8 cellular contexts compared by ENCODE assay signal in genomic region chr3:12484983-12485327, GRCh38.
DNase-seq lines count a peak whose midpoint lies in the region; ATAC-seq and TF ChIP-seq lines count a peak whose summit lies in the region.

No MANE protein-coding gene starts in this region.

- H3K36me3 ChIP-seq in WERI-Rb-1 (no peaks in the 10 kb centered on the region), iPS DF 6.9 (ENCODE audit: control insufficient read depth, insufficient read depth, low read length) (peaks cover 2% of the 10 kb centered on the region; the same call in 1 of the 2 replicates)

- no peaks in the 10 kb centered on the region for H3K4me1 ChIP-seq in iPS DF 6.9 (ENCODE audit: control insufficient read depth, insufficient read depth, low read length)

- no peak for ATAC-seq in stimulated activated naive B cell treated with anti-CD40 and anti-IgM and Interleukin-4, amounts not matched to agents 10 μg/mL and 1 μg/mL and 100 μg/mL, for 72 hours (replicated peaks)
- ATAC-seq in HG03196 (IDR thresholded peaks at IDR 0.05; ENCODE audit: unreplicated experiment) (no peak), HG03354 (IDR thresholded peaks at IDR 0.05; ENCODE audit: poor library complexity, severe bottlenecking, unreplicated experiment) (no peak)

- peak overlapping the region; percentile 96 for H3K4me3 Mint-ChIP-seq in stimulated activated naive B cell treated with anti-CD40 and anti-IgM and Interleukin-4, amounts not matched to agents 10 μg/mL and 1 μg/mL and 100 μg/mL, for 72 hours

- H3K9me3 ChIP-seq in WERI-Rb-1 (ENCODE audit: severe bottlenecking) (no peaks in the 10 kb centered on the region), iPS DF 6.9 (ENCODE audit: control insufficient read depth, insufficient read depth, low read length) (no peaks in the 10 kb centered on the region)

- peak overlapping the region; percentile 93 for H3K27ac Mint-ChIP-seq in stimulated activated naive B cell treated with anti-CD40 and anti-IgM and Interleukin-4, amounts not matched to agents 10 μg/mL and 1 μg/mL and 100 μg/mL, for 72 hours

- H3K27me3 ChIP-seq in WERI-Rb-1 (ENCODE audit: insufficient read depth, low read depth, severe bottlenecking) = no peaks in the 10 kb centered on the region
- no peaks in the 10 kb centered on the region for H3K27me3 ChIP-seq in iPS DF 6.9 (ENCODE audit: control insufficient read depth, insufficient read depth, low read length)

- WGBS in iPS DF 6.9 (ENCODE audit: insufficient coverage, insufficient read length) = no CpG with 5 or more reads among the region's 5 CpGs

- H3K27ac ChIP-seq in WERI-Rb-1 (peak overlapping the region; percentile 86), iPS DF 6.9 (ENCODE audit: low read length) (no peak overlapping the region)

- H3K4me1 Mint-ChIP-seq in stimulated activated naive B cell treated with anti-CD40 and anti-IgM and Interleukin-4, amounts not matched to agents 10 μg/mL and 1 μg/mL and 100 μg/mL, for 72 hours = peaks cover 20 to 45% of the 10 kb centered on the region in 2 donors

- no peaks in the 10 kb centered on the region for H3K9me3 Mint-ChIP-seq in stimulated activated naive B cell treated with anti-CD40 and anti-IgM and Interleukin-4, amounts not matched to agents 10 μg/mL and 1 μg/mL and 100 μg/mL, for 72 hours

- no peak for TF ChIP-seq CTCF in WERI-Rb-1 (IDR thresholded peaks at IDR 0.05; ENCODE audit: low read depth, low read length)

- no peaks in the 10 kb centered on the region for H3K27me3 Mint-ChIP-seq in stimulated activated naive B cell treated with anti-CD40 and anti-IgM and Interleukin-4, amounts not matched to agents 10 μg/mL and 1 μg/mL and 100 μg/mL, for 72 hours

- DNase-seq in NCI-H2029 (lab: John Stamatoyannopoulos, UW) (peak; percentile 16), NCI-H2029 treated with DMSO at 0.1 percent for 48 hours (lab: John Stamatoyannopoulos, UW) (no peak), WERI-Rb-1 (no peak), iPS DF 6.9 (ENCODE audit: low read depth, low spot score) (no peak), DMS153 (lab: John Stamatoyannopoulos, UW) (no peak)
- no peak for DNase-seq in stimulated activated naive B cell treated with anti-CD40 and anti-IgM and Interleukin-4, amounts not matched to agents 10 μg/mL and 1 μg/mL and 100 μg/mL, for 72 hours

- peaks cover 13 to 21% of the 10 kb centered on the region in 2 donors for H3K36me3 Mint-ChIP-seq in stimulated activated naive B cell treated with anti-CD40 and anti-IgM and Interleukin-4, amounts not matched to agents 10 μg/mL and 1 μg/mL and 100 μg/mL, for 72 hours

- H3K4me3 ChIP-seq in WERI-Rb-1 (ENCODE audit: low read depth, low read length) = peak overlapping the region; percentile 87
- peak overlapping the region; percentile 62 for H3K4me3 ChIP-seq in iPS DF 6.9 (ENCODE audit: low read length)
